In genomic region chr5:177335701-177336065, GRCh38 we compare ENCODE assay signal across 1 cellular context.
TF ChIP-seq lines count a peak whose summit lies in the region.

No MANE protein-coding gene starts in this region.

TF ChIP-seq in HepG2, 621 proteins besides CTCF, POLR2A, EP300 and RAD21:
- no peak for TF ChIP-seq KMT2A (CRISPR knock-in tag; IDR thresholded peaks at IDR 0.05)
- peak; percentile 24 for TF ChIP-seq AGO2 (optimal IDR thresholded peaks at IDR 0.05; ENCODE audit: low read depth, low read length)
- no peak for TF ChIP-seq ZNF547 (CRISPR knock-in tag; IDR thresholded peaks at IDR 0.05)
TF ChIP-seq in HepG2: peak in this region for 1.
